In the genomic region with DNA sequence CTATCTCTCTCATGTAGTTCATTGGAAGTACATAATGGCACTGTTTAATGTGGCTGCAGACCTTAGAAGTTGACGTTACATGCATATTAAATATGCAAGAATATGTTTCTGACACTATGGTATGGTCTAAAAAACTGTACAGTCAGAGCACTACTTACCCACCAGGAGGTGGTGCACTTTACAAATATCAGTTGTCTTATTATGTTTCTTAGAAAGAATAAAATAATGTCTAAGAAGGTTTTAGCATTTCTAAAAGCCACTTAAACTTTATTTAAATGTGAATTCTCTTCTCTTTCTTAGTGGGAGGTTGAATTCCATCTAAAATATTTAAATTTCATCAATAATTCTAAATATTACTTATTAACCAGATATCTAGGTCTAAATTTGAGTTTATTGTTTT, we compare ENCODE assay signal across 9 cellular contexts. TPM values are rescaled to one million over a fixed set of nuclear protein-coding genes. Genes with fewer than 3 reads are reported as not detected.
DNase-seq lines count a peak whose midpoint lies in the region; ATAC-seq, FAIRE-seq and TF ChIP-seq lines count a peak whose summit lies in the region.
"Had no signal": no experiment of that assay in that cellular context is flagged by ENCODE, and none has a peak within 500 bp of the region (broad histone marks: within the 10 kb centered on the region; RNA-seq: fewer than 3 reads in every experiment).

No MANE protein-coding gene starts in this region.

- intact Hi-C loops in lower lobe of right lung (cut with DNase I) = no loop called here

- H3K4me1 ChIP-seq in lower lobe of right lung = peaks cover 16% of the 10 kb centered on the region

- H3K27me3 ChIP-seq in lower lobe of right lung (ENCODE audit: low read depth) = peaks cover 57% of the 10 kb centered on the region

- H3K36me3 ChIP-seq in lower lobe of right lung = no peaks in the 10 kb centered on the region

- ATAC-seq in lower lobe of right lung (no peak), GM18502 (IDR thresholded peaks at IDR 0.05; ENCODE audit: poor library complexity, unreplicated experiment) (no peak)

- peak; percentile 6 for FAIRE-seq in D721Med (lab: Jason Lieb, UNC)
- no peak for FAIRE-seq in HTR-8/SVneo (lab: Jason Lieb, UNC)

- H3K9me3 ChIP-seq in lower lobe of right lung = no peaks in the 10 kb centered on the region

- no peak overlapping the region for H3K27ac ChIP-seq in lower lobe of right lung

- no peak overlapping the region for H3K4me3 ChIP-seq in WI38 (ENCODE audit: low read depth, low read length)
- no peak overlapping the region for H3K4me3 ChIP-seq in lower lobe of right lung

- DNase-seq in D721Med (ENCODE audit: insufficient read length, low spot score) (no peak), HPDE6-E6E7 (ENCODE audit: extremely low spot score) (peak; percentile 11), lower lobe of right lung (no peak), NCI-H1092 (lab: John Stamatoyannopoulos, UW) (no peak), HTR-8/SVneo (ENCODE audit: insufficient read length, low spot score) (no peak)
- DNase-seq in activated CD4-positive, CD25-positive, alpha-beta regulatory T cell treated with anti-CD3 and anti-CD28 coated beads, Interleukin-2, amount 50 U/mL, for 72 hours = no peak
- DNase-seq: activated CD4-positive, alpha-beta T cell treated with anti-CD3 and anti-CD28 coated beads for 4 hours had no signal

- peak; percentile 59 for TF ChIP-seq CTCF in D721Med (IDR thresholded peaks at IDR 0.05; ENCODE audit: insufficient read depth, missing control alignments)
- peak; percentile 22; the same call in 1 of the 2 replicates for TF ChIP-seq CTCF in WI38 (IDR thresholded peaks at IDR 0.05; ENCODE audit: low read depth, low read length)
- peak; percentile 33 for TF ChIP-seq CTCF in lower lobe of right lung (IDR thresholded peaks at IDR 0.05)

RNA-seq across cellular contexts. Expression of gene TMEFF2, which starts 4.3 kb away (rescaled TPM):
- total RNA-seq in lower lobe of right lung = not detected
